In genomic region chr4:1239141-1239948, GRCh38 we compare ENCODE assay signal across 15 cellular contexts. TPM values are rescaled to one million over a fixed set of nuclear protein-coding genes. Genes with fewer than 3 reads are reported as not detected.
DNase-seq lines count a peak whose midpoint lies in the region; ATAC-seq, FAIRE-seq and TF ChIP-seq lines count a peak whose summit lies in the region.
"Had no signal": no experiment of that assay in that cellular context is flagged by ENCODE, and none has a peak within 500 bp of the region (broad histone marks: within the 10 kb centered on the region; RNA-seq: fewer than 3 reads in every experiment).

No MANE protein-coding gene starts in this region.

- TF ChIP-seq POLR2A in K562 (conservative IDR thresholded peaks at IDR 0.05) = no peak

- in situ Hi-C loops in K562 (cut with MboI) = no loop called here

- H3K9me1 ChIP-seq in K562 (ENCODE audit: control insufficient read depth, insufficient read depth, low read length) = no peaks in the 10 kb centered on the region

- H3K27ac Mint-ChIP-seq in activated T-cell treated with anti-CD3 and anti-CD28 coated beads, Interleukin-2, amount 50 U/mL, for 72 hours = peak overlapping the region; percentile 60
- H3K27ac Mint-ChIP-seq in naive thymus-derived CD4-positive, alpha-beta T cell = peak overlapping the region in 1 of 9 donors; percentile 33
- no peak overlapping the region for H3K27ac Mint-ChIP-seq in chondrocyte (ENCODE audit: unreplicated experiment)
- H3K27ac Mint-ChIP-seq: activated CD4-positive, alpha-beta T cell treated with anti-CD3 and anti-CD28 coated beads, Interleukin-2, amount 10 ng/mL, durations not matched to agents 7 days and 5 days had no signal

- H3K79me2 ChIP-seq in K562 (ENCODE audit: control insufficient read depth, insufficient read depth, low read length) = peaks cover 39% of the 10 kb centered on the region

- DNase-seq in activated T-cell treated with anti-CD3 and anti-CD28 coated beads, Interleukin-2, amount 50 U/mL, for 72 hours = no peak
- DNase-seq in activated T-cell treated with anti-CD3 and anti-CD28 coated beads, Interleukin-2, amount 50 U/mL, for 1 hour = no peak
- DNase-seq in K562 (ENCODE audit: extremely low read depth in 1 of 4, low spot score in 3 of 4) (no peak), tibial artery (peak; percentile 15 to 57), chondrocyte (ENCODE audit: low spot score) (no peak), D721Med (ENCODE audit: insufficient read length, low spot score) (no peak)
- DNase-seq in naive thymus-derived CD4-positive, alpha-beta T cell = peak in 1 of 9 donors; percentile 6
- DNase-seq: activated CD4-positive, alpha-beta T cell treated with anti-CD3 and anti-CD28 coated beads, Interleukin-2, amount 10 ng/mL, durations not matched to agents 7 days and 5 days; NCI-H524 treated with DMSO at 0.1 percent for 48 hours; PC-9; small intestine; T-helper 2 cell had no signal

- H3K9me3 ChIP-seq in K562 (replicated peaks; ENCODE audit: control insufficient read depth, insufficient read depth, low read depth, low read length) = no peaks in the 10 kb centered on the region
- no peaks in the 10 kb centered on the region for H3K9me3 ChIP-seq in naive thymus-derived CD4-positive, alpha-beta T cell (ENCODE audit: control insufficient read depth in 2 of 3, low read length in 3 of 3)
- H3K9me3 ChIP-seq in tibial artery = no peaks in the 10 kb centered on the region

- no peak for TF ChIP-seq RAD21 in K562 (CRISPR knock-in tag; conservative IDR thresholded peaks at IDR 0.05 in 1 of 2, IDR thresholded peaks at IDR 0.05 in 1 of 2)

- no peak overlapping the region for H3K4me3 ChIP-seq in K562
- H3K4me3 ChIP-seq in naive thymus-derived CD4-positive, alpha-beta T cell (ENCODE audit: low read length) = no peak overlapping the region
- no peak overlapping the region for H3K4me3 ChIP-seq in tibial artery
- H3K4me3 ChIP-seq: cardiac muscle cell, PC-9 had no signal

- intact Hi-C loops in K562 (cut with micrococcal nuclease) = no loop called here
- intact Hi-C loops in naive thymus-derived CD4-positive, alpha-beta T cell (cut with micrococcal nuclease) = no loop called here
- intact Hi-C loops in tibial artery (cut with DNase I; ENCODE audit: low total_unique reads) = no loop called here

- no peak overlapping the region for H3K4me3 Mint-ChIP-seq in activated T-cell treated with anti-CD3 and anti-CD28 coated beads, Interleukin-2, amount 50 U/mL, for 72 hours
- peak overlapping the region in 1 of 10 donors; percentile 17 for H3K4me3 Mint-ChIP-seq in naive thymus-derived CD4-positive, alpha-beta T cell
- no peak overlapping the region for H3K4me3 Mint-ChIP-seq in chondrocyte (ENCODE audit: unreplicated experiment)
- H3K4me3 Mint-ChIP-seq: activated CD4-positive, alpha-beta T cell treated with anti-CD3 and anti-CD28 coated beads, Interleukin-2, amount 10 ng/mL, durations not matched to agents 7 days and 5 days had no signal

- H3K9me3 Mint-ChIP-seq in activated T-cell treated with anti-CD3 and anti-CD28 coated beads, Interleukin-2, amount 50 U/mL, for 72 hours = no peaks in the 10 kb centered on the region
- H3K9me3 Mint-ChIP-seq in naive thymus-derived CD4-positive, alpha-beta T cell = peaks cover 0 to 1% (median 0%) of the 10 kb centered on the region in 11 donors
- no peaks in the 10 kb centered on the region for H3K9me3 Mint-ChIP-seq in chondrocyte (ENCODE audit: low read depth)
- H3K9me3 Mint-ChIP-seq: activated CD4-positive, alpha-beta T cell treated with anti-CD3 and anti-CD28 coated beads, Interleukin-2, amount 10 ng/mL, durations not matched to agents 7 days and 5 days had no signal

- H4K20me1 ChIP-seq in K562 (replicated peaks; ENCODE audit: control insufficient read depth, insufficient read depth, low read length) = no peaks in the 10 kb centered on the region

- H3K27me3 ChIP-seq in K562 (ENCODE audit: control insufficient read depth in 2 of 2, insufficient read depth in 2 of 2, low read length in 2 of 2) = no peaks in the 10 kb centered on the region
- H3K27me3 ChIP-seq in naive thymus-derived CD4-positive, alpha-beta T cell (ENCODE audit: control insufficient read depth in 2 of 2, insufficient read depth in 2 of 2, low read length in 2 of 2) = no peaks in the 10 kb centered on the region
- no peaks in the 10 kb centered on the region for H3K27me3 ChIP-seq in tibial artery
- H3K27me3 ChIP-seq: cardiac muscle cell had no signal

- POLR2A ChIA-PET in K562 (lab: Yijun Ruan, JAX) = interaction anchor here (0.6 to 0.7 kb wide), 2 partner anchors 24 to 33 kb away, joined by 3 read pairs; no protein-coding TSS in a partner anchor
- POLR2A ChIA-PET in naive thymus-derived CD4-positive, alpha-beta T cell (lab: Charles Lee) = interaction anchor here (1.2 kb wide), 1 partner anchor 9 kb away, joined by 4 read pairs; the partner anchor contains the start of gene CTBP1

- no peak overlapping the region for H3K9ac ChIP-seq in K562 (ENCODE audit: insufficient read depth in 1 of 2, low read depth in 2 of 2, low read length in 2 of 2)

- no peaks in the 10 kb centered on the region for H3K27me3 Mint-ChIP-seq in activated T-cell treated with anti-CD3 and anti-CD28 coated beads, Interleukin-2, amount 50 U/mL, for 72 hours (ENCODE audit: low read depth)
- no peaks in the 10 kb centered on the region for H3K27me3 Mint-ChIP-seq in naive thymus-derived CD4-positive, alpha-beta T cell
- H3K27me3 Mint-ChIP-seq in chondrocyte (ENCODE audit: low read depth) = no peaks in the 10 kb centered on the region
- H3K27me3 Mint-ChIP-seq: activated CD4-positive, alpha-beta T cell treated with anti-CD3 and anti-CD28 coated beads, Interleukin-2, amount 10 ng/mL, durations not matched to agents 7 days and 5 days had no signal

- H3K4me1 ChIP-seq in K562 (replicated peaks in 1 of 2; ENCODE audit: control insufficient read depth in 2 of 2, insufficient read depth in 2 of 2, low read length in 2 of 2) = peaks cover 0 to 35% of the 10 kb centered on the region in 2 experiments; a peak in 1 of 5 replicates
- H3K4me1 ChIP-seq in naive thymus-derived CD4-positive, alpha-beta T cell (ENCODE audit: control insufficient read depth in 2 of 2, insufficient read depth in 2 of 2, low read length in 2 of 2) = peaks cover 6 to 15% of the 10 kb centered on the region in 2 donors
- H3K4me1 ChIP-seq in tibial artery = peaks cover 0 to 40% (median 22%) of the 10 kb centered on the region in 4 donors

- CTCF ChIA-PET in K562 (lab: Yijun Ruan, JAX; ENCODE audit: low intra/inter-chr PET ratio) = no interaction called here
- CTCF ChIA-PET in naive thymus-derived CD4-positive, alpha-beta T cell (lab: Charles Lee) = no interaction called here

- H3K36me3 ChIP-seq in K562 (ENCODE audit: control insufficient read depth, insufficient read depth, low read length) = peaks cover 68% of the 10 kb centered on the region
- H3K36me3 ChIP-seq in naive thymus-derived CD4-positive, alpha-beta T cell (ENCODE audit: control insufficient read depth in 2 of 3, insufficient read depth in 3 of 3, low read length in 3 of 3) = peaks cover 0 to 71% (median 8%) of the 10 kb centered on the region in 3 experiments
- H3K36me3 ChIP-seq in tibial artery = peaks cover 44 to 75% (median 60%) of the 10 kb centered on the region in 3 donors

- H3K27ac ChIP-seq in K562 (ENCODE audit: extremely low read depth, low read depth, low read length) = no peak overlapping the region
- no peak overlapping the region for H3K27ac ChIP-seq in naive thymus-derived CD4-positive, alpha-beta T cell (ENCODE audit: low read depth, low read length)
- H3K27ac ChIP-seq in tibial artery = no peak overlapping the region
- H3K27ac ChIP-seq: cardiac muscle cell, PC-9 had no signal

- no TSS peak for BruUV-seq in K562 (replicated peaks; lab: Mats Ljungman, UMichigan)

- peaks cover 1 to 8% of the 10 kb centered on the region in 2 donors for H3K36me3 Mint-ChIP-seq in activated T-cell treated with anti-CD3 and anti-CD28 coated beads, Interleukin-2, amount 50 U/mL, for 72 hours (ENCODE audit: insufficient read depth in 2 of 2)
- H3K36me3 Mint-ChIP-seq in naive thymus-derived CD4-positive, alpha-beta T cell = peaks cover 0 to 24% (median 5%) of the 10 kb centered on the region in 5 donors
- H3K36me3 Mint-ChIP-seq in chondrocyte (ENCODE audit: low read depth) = peaks cover 10% of the 10 kb centered on the region

- WGBS in K562 (ENCODE audit: insufficient coverage, low coverage, missing lambda C conversion rate) = 97% methylated on average over 30 of the region's 43 CpGs

- ATAC-seq in activated T-cell treated with anti-CD3 and anti-CD28 coated beads, Interleukin-2, amount 50 U/mL, for 72 hours (replicated peaks in 1 of 2) = no peak
- ATAC-seq in K562 (no peak; the same call in 2 of the 3 replicates), HG02852 (IDR thresholded peaks at IDR 0.05; ENCODE audit: unreplicated experiment) (no peak)
- peak; percentile 19 for ATAC-seq in naive thymus-derived CD4-positive, alpha-beta T cell

- TF ChIP-seq EP300 in K562 (IDR thresholded peaks at IDR 0.05; ENCODE audit: low read length) = no peak

- FAIRE-seq in K562 (lab: Jason Lieb, UNC) (no peak), D721Med (lab: Jason Lieb, UNC) (no peak)
- FAIRE-seq: endometrium, small intestine had no signal

- H2AFZ ChIP-seq in K562 (ENCODE audit: low read depth, low read length) = no peak overlapping the region
- H2AFZ ChIP-seq: PC-9 had no signal

- no peak overlapping the region for H3K4me2 ChIP-seq in K562 (ENCODE audit: insufficient read depth, low read length)
- H3K4me2 ChIP-seq: PC-9 had no signal

- TF ChIP-seq CTCF in K562 (IDR thresholded peaks at IDR 0.05 in 2 of 3, conservative IDR thresholded peaks at IDR 0.05 in 1 of 3; ENCODE audit: insufficient read depth in 2 of 3, low read depth in 1 of 3, low read length in 3 of 3) = no peak
- no peak for TF ChIP-seq CTCF in tibial artery (IDR thresholded peaks at IDR 0.05)
- no peak for TF ChIP-seq CTCF in chondrocyte (IDR thresholded peaks at IDR 0.05)
- no peak for TF ChIP-seq CTCF in D721Med (IDR thresholded peaks at IDR 0.05; ENCODE audit: insufficient read depth, missing control alignments)

- peaks cover 8% of the 10 kb centered on the region for H3K4me1 Mint-ChIP-seq in activated T-cell treated with anti-CD3 and anti-CD28 coated beads, Interleukin-2, amount 50 U/mL, for 72 hours (ENCODE audit: low read depth)
- H3K4me1 Mint-ChIP-seq in naive thymus-derived CD4-positive, alpha-beta T cell = peaks cover 10 to 45% (median 24%) of the 10 kb centered on the region in 7 donors
- peaks cover 23% of the 10 kb centered on the region for H3K4me1 Mint-ChIP-seq in chondrocyte (ENCODE audit: low read depth)

RNA-seq across cellular contexts. Expression of gene CTBP1, which starts 9.6 kb away (rescaled TPM):
- 100 to 1,000 TPM; 182 to 190 TPM for total RNA-seq in activated T-cell treated with anti-CD3 and anti-CD28 coated beads, Interleukin-2, amount 50 U/mL, for 72 hours
- total RNA-seq in K562 (2011; cell fraction: chromatin; rRNA removed; ENCODE audit: low replicate concordance) = 63.5 and 142 TPM in 2 replicates
- 94.5 and 102 TPM in 2 replicates for total RNA-seq in K562 (2011; cell fraction: nucleolus; rRNA removed)
- total RNA-seq in K562 (2011; cell fraction: nucleoplasm; rRNA removed) = 48.0 and 62.1 TPM in 2 replicates
- total RNA-seq in K562 (2014; rRNA removed) (162 and 230 TPM in 2 replicates), K562 (2014; rRNA removed; fragmentation: Illumina TruSeq; extraction: Trizol) (27.2 and 30.4 TPM in 2 replicates), K562 (2015; rRNA removed; fragmentation: Illumina TruSeq; extraction: Trizol) (67.9 and 70.4 TPM in 2 replicates), K562 (2021) (134 and 148 TPM in 2 replicates), chondrocyte (147 to 175 TPM (median 151 TPM) in 3 replicates)
- polyA plus RNA-seq in K562 (2011; rRNA removed) (68.2 and 72.3 TPM in 2 replicates), K562 (2014; fragmentation: Illumina TruSeq; extraction: Trizol) (64.0 and 116 TPM in 2 replicates), K562 (2014; fragmentation: Nextera tagmentation; extraction: Ambion mirVana) (10 to 100 TPM; 14.5 to 20.0 TPM), K562 (2014; rRNA removed) (111 and 118 TPM in 2 replicates)
- polyA plus RNA-seq in K562 (2011; cell fraction: cytosol; rRNA removed) = 113 and 437 TPM in 2 replicates
- 168 and 330 TPM in 2 replicates for polyA plus RNA-seq in K562 (2011; cell fraction: nucleus; rRNA removed)
- polyA plus RNA-seq in K562 (2012) = 113 and 126 TPM in 2 replicates
- polyA minus RNA-seq in K562 (2011; rRNA and poly(A)+ RNA removed) = 33.8 and 54.2 TPM in 2 replicates
- 135 and 154 TPM in 2 replicates for polyA minus RNA-seq in K562 (2011; cell fraction: cytosol; rRNA and poly(A)+ RNA removed)
- 39.7 and 56.8 TPM in 2 replicates for polyA minus RNA-seq in K562 (2011; cell fraction: nucleus; rRNA and poly(A)+ RNA removed)
- 100 to 1,000 TPM; 177 to 233 (median 200) TPM for total RNA-seq in naive thymus-derived CD4-positive, alpha-beta T cell
- 10 to 100 TPM; 57.2 to 79.2 TPM for polyA plus RNA-seq in naive thymus-derived CD4-positive, alpha-beta T cell

RNA-seq across cellular contexts. Expression of gene MAEA, which starts 50.3 kb away (rescaled TPM):
- 10 to 100 TPM; 38.4 to 48.4 TPM for total RNA-seq in activated T-cell treated with anti-CD3 and anti-CD28 coated beads, Interleukin-2, amount 50 U/mL, for 72 hours
- total RNA-seq in K562 (2011; cell fraction: chromatin; rRNA removed; ENCODE audit: low replicate concordance) = 97.9 and 170 TPM in 2 replicates
- total RNA-seq in K562 (2011; cell fraction: nucleolus; rRNA removed) = 114 and 125 TPM in 2 replicates
- total RNA-seq in K562 (2011; cell fraction: nucleoplasm; rRNA removed) = 91.9 and 96.7 TPM in 2 replicates
- total RNA-seq in K562 (2014; rRNA removed) (63.2 and 104 TPM in 2 replicates), K562 (2014; rRNA removed; fragmentation: Illumina TruSeq; extraction: Trizol) (18.7 and 20.5 TPM in 2 replicates), K562 (2015; rRNA removed; fragmentation: Illumina TruSeq; extraction: Trizol) (45.0 and 48.7 TPM in 2 replicates), K562 (2021) (84.4 and 86.5 TPM in 2 replicates), chondrocyte (54.4 to 62.6 TPM (median 56.3 TPM) in 3 replicates)
- polyA plus RNA-seq in K562 (2011; rRNA removed) (59.3 and 60.8 TPM in 2 replicates), K562 (2014; fragmentation: Illumina TruSeq; extraction: Trizol) (34.3 and 57.0 TPM in 2 replicates), K562 (2014; fragmentation: Nextera tagmentation; extraction: Ambion mirVana) (1 to 10 TPM; 2.1 to 4.7 TPM), K562 (2014; rRNA removed) (72.5 and 74.7 TPM in 2 replicates)
- 74.2 and 137 TPM in 2 replicates for polyA plus RNA-seq in K562 (2011; cell fraction: cytosol; rRNA removed)
- polyA plus RNA-seq in K562 (2011; cell fraction: nucleus; rRNA removed) = 133 and 220 TPM in 2 replicates
- polyA plus RNA-seq in K562 (2012) = 70.1 and 73.0 TPM in 2 replicates
- polyA minus RNA-seq in K562 (2011; rRNA and poly(A)+ RNA removed) = 25.7 and 39.9 TPM in 2 replicates
- polyA minus RNA-seq in K562 (2011; cell fraction: cytosol; rRNA and poly(A)+ RNA removed) = 62.0 and 64.6 TPM in 2 replicates
- 51.3 and 58.3 TPM in 2 replicates for polyA minus RNA-seq in K562 (2011; cell fraction: nucleus; rRNA and poly(A)+ RNA removed)
- 10 to 100 TPM; 56.2 to 92.2 (median 79.4) TPM for total RNA-seq in naive thymus-derived CD4-positive, alpha-beta T cell
- polyA plus RNA-seq in naive thymus-derived CD4-positive, alpha-beta T cell = 10 to 100 TPM; 45.3 to 88.5 TPM

Comparison
In these comparisons a context has a peak if more than half of its experiments do, and no peak if none do; other contexts are left out.
1. DNase-seq: peak in tibial artery (2 of 2); none in activated T-cell treated with anti-CD3 and anti-CD28 coated beads, Interleukin-2, amount 50 U/mL, for 72 hours (0 of 2), activated T-cell treated with anti-CD3 and anti-CD28 coated beads, Interleukin-2, amount 50 U/mL, for 1 hour (single experiment), K562 (0 of 4), chondrocyte (single experiment) and D721Med (single experiment).